ENCODE assay signal across 1 cellular context in the genomic region with DNA sequence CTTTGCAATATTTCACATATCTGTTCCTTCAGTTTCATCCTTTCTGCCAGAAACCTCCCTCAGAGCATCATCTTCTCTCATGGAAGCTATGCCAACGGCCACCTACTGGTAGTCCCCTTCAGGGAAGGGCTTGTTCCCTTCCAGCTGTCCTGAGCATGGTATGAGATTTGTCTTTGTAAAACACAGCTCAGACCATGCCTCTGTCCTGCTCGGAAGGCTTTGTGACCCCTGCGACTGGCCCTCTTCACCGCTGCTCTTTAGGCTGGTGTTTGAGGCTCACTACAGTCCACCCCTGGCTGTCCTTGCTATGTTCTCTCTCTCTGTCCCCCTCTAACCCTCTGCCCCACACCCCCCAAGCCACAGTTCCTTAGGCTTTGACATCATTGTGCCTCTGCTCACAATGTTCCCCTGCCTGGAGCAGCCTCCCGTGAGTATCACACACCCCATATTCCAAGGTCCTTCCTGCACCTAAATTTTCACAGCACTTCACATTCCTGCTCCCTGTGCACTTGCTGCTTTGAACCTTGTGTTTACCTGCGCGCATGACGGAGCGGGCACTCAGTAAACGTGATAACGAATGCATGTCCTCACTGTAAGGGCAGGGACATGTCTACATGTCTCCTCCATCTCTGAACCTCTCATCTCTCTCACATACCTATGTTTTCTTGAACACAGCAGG.
TF ChIP-seq lines count a peak whose summit lies in the region.

No MANE protein-coding gene starts in this region.

TF ChIP-seq in IMR-90, 13 proteins besides CTCF, POLR2A, EP300 and RAD21:
- TF ChIP-seq MAFK (IDR thresholded peaks at IDR 0.05; ENCODE audit: low read depth, low read length) (no peak), RCOR1 (IDR thresholded peaks at IDR 0.05; ENCODE audit: insufficient replicate concordance, low read length) (no peak), CEBPB (IDR thresholded peaks at IDR 0.05; ENCODE audit: low read depth, low read length) (no peak), SMC3 (IDR thresholded peaks at IDR 0.05; ENCODE audit: low read depth, low read length) (no peak), FOS (IDR thresholded peaks at IDR 0.05; ENCODE audit: low read depth, low read length) (no peak), CHD1 (IDR thresholded peaks at IDR 0.05; ENCODE audit: low read depth, low read length) (no peak), NFE2L2 (IDR thresholded peaks at IDR 0.05; ENCODE audit: low read depth, low read length) (no peak), MXI1 (IDR thresholded peaks at IDR 0.05; ENCODE audit: borderline replicate concordance, low read depth, low read length) (no peak), RFX5 (IDR thresholded peaks at IDR 0.05; ENCODE audit: low read depth, low read length) (no peak), MAZ (IDR thresholded peaks at IDR 0.05; ENCODE audit: borderline replicate concordance, low read depth, low read length) (no peak), BHLHE40 (IDR thresholded peaks at IDR 0.05; ENCODE audit: low read depth, low read length) (no peak)
- TF ChIP-seq, protein P1, sequence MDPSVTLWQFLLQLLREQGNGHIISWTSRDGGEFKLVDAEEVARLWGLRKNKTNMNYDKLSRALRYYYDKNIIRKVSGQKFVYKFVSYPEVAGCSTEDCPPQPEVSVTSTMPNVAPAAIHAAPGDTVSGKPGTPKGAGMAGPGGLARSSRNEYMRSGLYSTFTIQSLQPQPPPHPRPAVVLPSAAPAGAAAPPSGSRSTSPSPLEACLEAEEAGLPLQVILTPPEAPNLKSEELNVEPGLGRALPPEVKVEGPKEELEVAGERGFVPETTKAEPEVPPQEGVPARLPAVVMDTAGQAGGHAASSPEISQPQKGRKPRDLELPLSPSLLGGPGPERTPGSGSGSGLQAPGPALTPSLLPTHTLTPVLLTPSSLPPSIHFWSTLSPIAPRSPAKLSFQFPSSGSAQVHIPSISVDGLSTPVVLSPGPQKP (IDR thresholded peaks at IDR 0.05; ENCODE audit: borderline replicate concordance, low read depth, low read length): no peak
- TF ChIP-seq, protein P2, sequence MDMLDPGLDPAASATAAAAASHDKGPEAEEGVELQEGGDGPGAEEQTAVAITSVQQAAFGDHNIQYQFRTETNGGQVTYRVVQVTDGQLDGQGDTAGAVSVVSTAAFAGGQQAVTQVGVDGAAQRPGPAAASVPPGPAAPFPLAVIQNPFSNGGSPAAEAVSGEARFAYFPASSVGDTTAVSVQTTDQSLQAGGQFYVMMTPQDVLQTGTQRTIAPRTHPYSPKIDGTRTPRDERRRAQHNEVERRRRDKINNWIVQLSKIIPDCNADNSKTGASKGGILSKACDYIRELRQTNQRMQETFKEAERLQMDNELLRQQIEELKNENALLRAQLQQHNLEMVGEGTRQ (IDR thresholded peaks at IDR 0.05; ENCODE audit: low read depth, low read length): no peak
TF ChIP-seq in IMR-90: peak in this region for 0.
